Comparison of ENCODE assay signal across 8 cellular contexts in genomic region chr1:5975133-5975880, GRCh38. TPM values are rescaled to one million over a fixed set of nuclear protein-coding genes. Genes with fewer than 3 reads are reported as not detected.
A peak's percentile ranks its signal among the peaks of the same experiment; 100 is the strongest.
DNase-seq lines count a peak whose midpoint lies in the region; ATAC-seq and TF ChIP-seq lines count a peak whose summit lies in the region.

No MANE protein-coding gene starts in this region.

- peaks cover 34 to 73% (median 67%) of the 10 kb centered on the region in 10 experiments for H3K4me1 ChIP-seq in BLaER1 treated with 17β-estradiol and CSF1 and Interleukin-3, amounts not matched to agents 10 nM and 100 nM
- H3K4me1 ChIP-seq in GM23338 (ENCODE audit: insufficient read depth) (no peaks in the 10 kb centered on the region), parathyroid adenoma (no peaks in the 10 kb centered on the region)

- peak overlapping the region; percentile 62 to 84 (median 75) for H3K4me2 ChIP-seq in BLaER1 treated with 17β-estradiol and CSF1 and Interleukin-3, amounts not matched to agents 10 nM and 100 nM
- H3K4me2 ChIP-seq in GM23338 (no peak overlapping the region), parathyroid adenoma (ENCODE audit: low read length) (no peak overlapping the region)

- no peaks in the 10 kb centered on the region for H3K27me3 ChIP-seq in BLaER1 treated with 17β-estradiol and CSF1 and Interleukin-3, amounts not matched to agents 10 nM and 100 nM
- no peaks in the 10 kb centered on the region for H3K27me3 ChIP-seq in GM23338 (ENCODE audit: insufficient read depth)
- H3K27me3 ChIP-seq in parathyroid adenoma (ENCODE audit: control insufficient read depth, insufficient read depth, low read length), result no peaks in the 10 kb centered on the region

- H4K20me1 ChIP-seq in BLaER1 treated with 17β-estradiol and CSF1 and Interleukin-3, amounts not matched to agents 10 nM and 100 nM, result peaks cover 0 to 17% (median 0%) of the 10 kb centered on the region in 11 experiments; a peak in 1 of 22 replicates
- H4K20me1 ChIP-seq in GM23338 (replicated peaks; ENCODE audit: insufficient read depth), result no peaks in the 10 kb centered on the region; the same call in 1 of the 2 replicates

- peaks cover 17% of the 10 kb centered on the region for H3K27me3 Mint-ChIP-seq in GM23338 (ENCODE audit: insufficient read depth, low read depth, poor library complexity)

- no peak overlapping the region; the same call in 1 of the 2 replicates for H3K27ac Mint-ChIP-seq in GM23338

- DNase-seq in GM23338 (ENCODE audit: low spot score) (peak; percentile 67), NOMO-1 treated with dmso at 0.1 percent for 144 hours (lab: John Stamatoyannopoulos, UW; ENCODE audit: unreplicated experiment) (peak; percentile 52), glomerular visceral epithelial cell (ENCODE audit: extremely low spot score) (peak; percentile 57), middle frontal gyrus (ENCODE audit: extremely low spot score, low spot score) (no peak)
- DNase-seq in activated naive CD4-positive, alpha-beta T cell treated with anti-CD3 and anti-CD28 coated beads, Interleukin-2, amount 50 U/mL, for 16 hours, result peak; percentile 48

- H3K9ac ChIP-seq in BLaER1 treated with 17β-estradiol and CSF1 and Interleukin-3, amounts not matched to agents 10 nM and 100 nM, result peak overlapping the region in 10 of 11 experiments; percentile 13 to 81 (median 73); a peak in 18 of 22 replicates
- no peak overlapping the region for H3K9ac ChIP-seq in parathyroid adenoma

- peaks cover 24% of the 10 kb centered on the region for H3K36me3 Mint-ChIP-seq in GM23338 (ENCODE audit: low read depth)

- peaks cover 3% of the 10 kb centered on the region; the same call in 1 of the 2 replicates for H3K79me2 ChIP-seq in GM23338 (replicated peaks; ENCODE audit: insufficient read depth)
- H3K79me2 ChIP-seq in parathyroid adenoma, result no peaks in the 10 kb centered on the region

- TF ChIP-seq CTCF in GM23338 (conservative IDR thresholded peaks at IDR 0.05; ENCODE audit: low read depth in 2 of 2), result peak; percentile 68 to 83
- peak; percentile 32 for TF ChIP-seq CTCF in parathyroid adenoma (IDR thresholded peaks at IDR 0.05)

- peak overlapping the region in 9 of 11 experiments; percentile 73 to 91 (median 83); a peak in 19 of 22 replicates for H3K27ac ChIP-seq in BLaER1 treated with 17β-estradiol and CSF1 and Interleukin-3, amounts not matched to agents 10 nM and 100 nM
- no peak overlapping the region for H3K27ac ChIP-seq in GM23338 (ENCODE audit: low read depth)
- H3K27ac ChIP-seq in parathyroid adenoma, result no peak overlapping the region

- no peaks in the 10 kb centered on the region for H3K9me2 ChIP-seq in GM23338 (ENCODE audit: insufficient read depth)

- no peaks in the 10 kb centered on the region for H3F3A ChIP-seq in GM23338 (replicated peaks; ENCODE audit: low read depth)

- no peak overlapping the region for H3K4me3 Mint-ChIP-seq in GM23338

- ATAC-seq in GM23338, result peak; percentile 90
- no peak for ATAC-seq in GM18861 (IDR thresholded peaks at IDR 0.05; ENCODE audit: unreplicated experiment)

- peaks cover 8 to 50% (median 23%) of the 10 kb centered on the region in 11 experiments; a peak in 17 of 22 replicates for H3K36me3 ChIP-seq in BLaER1 treated with 17β-estradiol and CSF1 and Interleukin-3, amounts not matched to agents 10 nM and 100 nM
- no peaks in the 10 kb centered on the region for H3K36me3 ChIP-seq in GM23338 (ENCODE audit: insufficient read depth)
- H3K36me3 ChIP-seq in parathyroid adenoma (ENCODE audit: control insufficient read depth, insufficient read depth, low read length), result no peaks in the 10 kb centered on the region

- H3K9me3 Mint-ChIP-seq in GM23338, result peaks cover 17% of the 10 kb centered on the region; the same call in 2 of the 3 replicates

- peaks cover 14% of the 10 kb centered on the region for H3K4me1 Mint-ChIP-seq in GM23338

- H2AFZ ChIP-seq in GM23338, result no peak overlapping the region
- H2AFZ ChIP-seq in parathyroid adenoma, result no peak overlapping the region

- H3K4me3 ChIP-seq in BLaER1 treated with 17β-estradiol and CSF1 and Interleukin-3, amounts not matched to agents 10 nM and 100 nM, result peak overlapping the region in 7 of 10 experiments; percentile 23 to 54 (median 43); a peak in 7 of 20 replicates
- H3K4me3 ChIP-seq in GM23338 (no peak overlapping the region), parathyroid adenoma (ENCODE audit: low read depth, low read length) (no peak overlapping the region)

- H3K9me3 ChIP-seq in BLaER1 treated with 17β-estradiol and CSF1 and Interleukin-3, amounts not matched to agents 10 nM and 100 nM (replicated peaks in 1 of 11), result no peaks in the 10 kb centered on the region
- H3K9me3 ChIP-seq in parathyroid adenoma (ENCODE audit: control insufficient read depth, low read length), result no peaks in the 10 kb centered on the region

TF ChIP-seq in GM23338, 12 proteins besides CTCF, POLR2A, EP300 and RAD21 (continues in another document):
- no peak for TF ChIP-seq REST (IDR thresholded peaks at IDR 0.05; ENCODE audit: unreplicated experiment)

RNA-seq across cellular contexts. Expression of gene NPHP4, which starts 16.9 kb away (rescaled TPM):
- 8.6 and 12.4 TPM in 2 replicates for total RNA-seq in GM23338 (2014; rRNA removed; shearing (Covaris generic))
- 2.4 and 2.5 TPM in 2 replicates for polyA plus RNA-seq in GM23338 (2016; fragmentation: Nextera tagmentation; extraction: Ambion mirVana)

Comparison
In these comparisons a context has a peak if more than half of its experiments do, and no peak if none do; other contexts are left out.
1. H3K27ac ChIP-seq: peak in BLaER1 treated with 17β-estradiol and CSF1 and Interleukin-3, amounts not matched to agents 10 nM and 100 nM (9 of 11); none in GM23338 (single experiment) and parathyroid adenoma (single experiment).
2. H3K4me2 ChIP-seq: peak in BLaER1 treated with 17β-estradiol and CSF1 and Interleukin-3, amounts not matched to agents 10 nM and 100 nM (11 of 11); none in GM23338 (single experiment) and parathyroid adenoma (single experiment).
3. H3K4me3 ChIP-seq: peak in BLaER1 treated with 17β-estradiol and CSF1 and Interleukin-3, amounts not matched to agents 10 nM and 100 nM (7 of 10); none in GM23338 (single experiment) and parathyroid adenoma (single experiment).